1 cellular context compared by ENCODE assay signal in genomic region chr13:80359459-80360297, GRCh38.
A peak's percentile ranks its signal among the peaks of the same experiment; 100 is the strongest.
TF ChIP-seq lines count a peak whose summit lies in the region.

No MANE protein-coding gene starts in this region.

TF ChIP-seq in H1, 55 proteins besides CTCF, POLR2A, EP300 and RAD21:
- TF ChIP-seq TEAD4 (IDR thresholded peaks at IDR 0.05; ENCODE audit: low read depth, low read length) (peak; percentile 40; the same call in 1 of the 2 replicates), RFX5 (IDR thresholded peaks at IDR 0.05; ENCODE audit: borderline replicate concordance, low read depth, low read length) (no peak), EZH2 (IDR thresholded peaks at IDR 0.05; ENCODE audit: low read depth, low read length, severe bottlenecking) (no peak), POLR2AphosphoS5 (IDR thresholded peaks at IDR 0.05; ENCODE audit: low read depth, low read length) (no peak), MAFK (IDR thresholded peaks at IDR 0.05; ENCODE audit: low read depth, low read length) (no peak), FOSL1 (IDR thresholded peaks at IDR 0.05; ENCODE audit: insufficient read depth, low read depth, low read length) (no peak), TAF1 (IDR thresholded peaks at IDR 0.05; ENCODE audit: low read depth, low read length) (no peak), ATF2 (IDR thresholded peaks at IDR 0.05; ENCODE audit: low read length) (peak; percentile 73; the same call in 1 of the 2 replicates), BCL11A (IDR thresholded peaks at IDR 0.05; ENCODE audit: low read depth in 2 of 2, low read length in 2 of 2) (no peak), CBX8 (IDR thresholded peaks at IDR 0.05; ENCODE audit: borderline replicate concordance, low read depth, low read length) (no peak), KDM4A (IDR thresholded peaks at IDR 0.05; ENCODE audit: low read depth, low read length, severe bottlenecking) (peak; percentile 28), CREB1 (IDR thresholded peaks at IDR 0.05) (0 out of 2 replicates have a peak, but pooled peaks have one; percentile 7), SIRT6 (IDR thresholded peaks at IDR 0.05; ENCODE audit: low read length) (no peak), HDAC2 (IDR thresholded peaks at IDR 0.05; ENCODE audit: borderline replicate concordance in 1 of 2, low read depth in 2 of 2, low read length in 2 of 2) (peak; percentile 82 to 98; a peak in 3 of 4 replicates), USF2 (IDR thresholded peaks at IDR 0.05; ENCODE audit: low read length) (no peak), TBP (IDR thresholded peaks at IDR 0.05; ENCODE audit: low read depth, low read length) (no peak), SUZ12 (IDR thresholded peaks at IDR 0.05; ENCODE audit: low read length) (no peak), PHF8 (conservative IDR thresholded peaks at IDR 0.05; ENCODE audit: low read depth, low read length) (no peak), KDM1A (IDR thresholded peaks at IDR 0.05; ENCODE audit: borderline replicate concordance, low read length) (no peak), TCF12 (IDR thresholded peaks at IDR 0.05; ENCODE audit: low read depth, low read length) (peak; percentile 62; the same call in 1 of the 2 replicates), BRCA1 (IDR thresholded peaks at IDR 0.05; ENCODE audit: low read depth, low read length) (no peak), SRF (IDR thresholded peaks at IDR 0.05; ENCODE audit: low read depth, low read length) (no peak), CTBP2 (IDR thresholded peaks at IDR 0.05; ENCODE audit: borderline replicate concordance, insufficient read depth, insufficient read length, low read length) (peak; percentile 64), RBBP5 (IDR thresholded peaks at IDR 0.05; ENCODE audit: borderline replicate concordance, low read depth, low read length) (0 out of 2 replicates have a peak, but pooled peaks have one; percentile 76), CBX5 (IDR thresholded peaks at IDR 0.05; ENCODE audit: low read depth, low read length) (no peak), ZNF274 (IDR thresholded peaks at IDR 0.05; ENCODE audit: borderline replicate concordance, extremely low read depth, low read length) (no peak), SAP30 (IDR thresholded peaks at IDR 0.05; ENCODE audit: insufficient read depth, insufficient replicate concordance, low read length) (no peak), KDM5A (IDR thresholded peaks at IDR 0.05; ENCODE audit: low read length) (no peak), GABPA (IDR thresholded peaks at IDR 0.05; ENCODE audit: borderline replicate concordance, insufficient read depth, low read length) (no peak), ASH2L (IDR thresholded peaks at IDR 0.05; ENCODE audit: low read length) (peak; percentile 86), SIN3A (conservative IDR thresholded peaks at IDR 0.05 in 1 of 2, IDR thresholded peaks at IDR 0.05 in 1 of 2; ENCODE audit: low read depth in 1 of 2, low read length in 2 of 2) (peak in 1 of 2 experiments; percentile 22; a peak in 1 of 4 replicates), SP2 (IDR thresholded peaks at IDR 0.05; ENCODE audit: low read length) (no peak), NRF1 (IDR thresholded peaks at IDR 0.05; ENCODE audit: low read depth, low read length) (no peak), RXRA (IDR thresholded peaks at IDR 0.05; ENCODE audit: insufficient read depth, low read depth, low read length) (peak; percentile 73; the same call in 1 of the 2 replicates), YY1 (IDR thresholded peaks at IDR 0.05; ENCODE audit: low read depth, low read length) (0 out of 2 replicates have a peak, but pooled peaks have one; percentile 45), NANOG (IDR thresholded peaks at IDR 0.05; ENCODE audit: insufficient read depth, low read depth, low read length, poor library complexity, severe bottlenecking) (peak; percentile 85), JUN (IDR thresholded peaks at IDR 0.05; ENCODE audit: low read depth, low read length) (no peak), BACH1 (IDR thresholded peaks at IDR 0.05; ENCODE audit: low read length) (no peak), POU5F1 (IDR thresholded peaks at IDR 0.05; ENCODE audit: low read depth, low read length) (no peak), SIX5 (IDR thresholded peaks at IDR 0.05; ENCODE audit: low read depth, low read length) (no peak), SP4 (IDR thresholded peaks at IDR 0.05; ENCODE audit: low read length) (peak; percentile 57; the same call in 1 of the 2 replicates), ATF3 (IDR thresholded peaks at IDR 0.05; ENCODE audit: insufficient read depth, low read depth, low read length) (no peak), CHD1 (IDR thresholded peaks at IDR 0.05; ENCODE audit: low read depth, low read length) (no peak), GTF2F1 (IDR thresholded peaks at IDR 0.05; ENCODE audit: borderline replicate concordance, low read depth, low read length) (no peak), JUND (IDR thresholded peaks at IDR 0.05; ENCODE audit: low read length) (no peak), CEBPB (IDR thresholded peaks at IDR 0.05; ENCODE audit: low read depth, low read length) (peak; percentile 97), MAX (IDR thresholded peaks at IDR 0.05) (peak; percentile 54; the same call in 1 of the 2 replicates), SP1 (IDR thresholded peaks at IDR 0.05; ENCODE audit: low read depth, low read length) (peak; percentile 78), RNF2 (IDR thresholded peaks at IDR 0.05; ENCODE audit: borderline replicate concordance, low read depth, low read length, missing control alignments, poor library complexity, severe bottlenecking) (no peak), EGR1 (IDR thresholded peaks at IDR 0.05; ENCODE audit: borderline replicate concordance, low read depth, low read length) (peak; percentile 45; the same call in 1 of the 2 replicates), HDAC6 (IDR thresholded peaks at IDR 0.05; ENCODE audit: low read depth, low read length) (no peak)
